1 cellular context compared by ENCODE assay signal in the genomic region with DNA sequence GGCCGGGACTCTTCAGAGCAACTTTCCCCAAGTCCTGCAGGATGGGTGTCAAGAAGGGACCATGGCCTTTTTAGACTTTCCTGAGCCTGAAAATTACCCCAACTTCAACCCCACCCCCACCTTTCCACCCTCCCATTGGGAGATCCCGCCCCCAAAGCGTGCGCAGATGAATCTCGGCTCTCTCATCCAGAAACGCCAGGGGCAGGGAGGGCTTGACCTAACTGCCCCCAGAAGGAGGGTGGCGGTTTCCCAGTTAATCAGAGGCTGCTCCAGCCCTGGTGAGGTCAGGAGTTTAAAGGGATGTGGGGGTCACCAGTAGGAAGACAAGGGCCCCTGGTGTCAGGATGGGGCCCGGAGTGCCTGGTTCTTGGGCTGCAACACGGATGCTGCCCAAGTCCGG.
A peak's percentile ranks its signal among the peaks of the same experiment; 100 is the strongest.
TF ChIP-seq lines count a peak whose summit lies in the region.

No MANE protein-coding gene starts in this region.

TF ChIP-seq in endothelial cell of umbilical vein, 7 proteins besides CTCF, POLR2A, EP300 and RAD21:
- TF ChIP-seq POLR2AphosphoS5 (IDR thresholded peaks at IDR 0.05; ENCODE audit: insufficient read depth, low read depth, low read length) = no peak
- no peak for TF ChIP-seq FOS (IDR thresholded peaks at IDR 0.05; ENCODE audit: borderline replicate concordance, insufficient read depth, low read length)
- no peak for TF ChIP-seq MYC (IDR thresholded peaks at IDR 0.05; ENCODE audit: low read depth, low read length)
- TF ChIP-seq EZH2 (IDR thresholded peaks at IDR 0.05; ENCODE audit: borderline replicate concordance, low read depth, low read length, severe bottlenecking) = peak; percentile 5
